ENCODE assay signal across 26 cellular contexts in the genomic region with DNA sequence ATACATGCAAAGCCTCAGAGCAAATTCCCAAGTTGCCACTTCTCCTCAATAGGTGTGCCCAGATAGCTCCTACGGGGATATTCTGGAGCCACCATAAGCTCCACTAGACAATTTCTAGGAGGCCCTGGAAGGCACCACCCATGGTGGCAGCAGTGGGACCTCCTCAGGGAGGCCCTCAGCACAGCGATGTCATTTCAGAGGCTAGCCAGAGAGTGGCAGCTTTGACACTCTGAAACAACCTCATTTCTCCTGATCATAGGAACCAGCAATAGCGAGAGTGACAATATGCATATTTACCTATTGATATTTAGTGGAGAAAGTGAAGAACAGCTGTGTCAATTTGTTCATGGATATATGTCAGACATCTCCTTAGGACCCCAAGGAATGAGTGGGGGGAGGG.
"Had no signal": no experiment of that assay in that cellular context is flagged by ENCODE, and none has a peak within 500 bp of the region (broad histone marks: within the 10 kb centered on the region; RNA-seq: fewer than 3 reads in every experiment).

No MANE protein-coding gene starts in this region.

- ATAC-seq: activated CD8-positive, alpha-beta T cell treated with anti-CD3 and anti-CD28 coated beads for 36 hours; activated naive CD4-positive, alpha-beta T cell treated with anti-CD3 and anti-CD28 coated beads, Interleukin-2, amount 50 U/mL, for 72 hours; body of pancreas; PC-3 had no signal

- DNase-seq: activated CD4-positive, alpha-beta T cell treated with anti-CD3 and anti-CD28 coated beads, Interleukin-2, amount 10 ng/mL, durations not matched to agents 24 days and 14 days; activated CD4-positive, alpha-beta T cell treated with anti-CD3 and anti-CD28 coated beads, Interleukin-2, amount 50 U/mL, for 4 hours; activated CD8-positive, alpha-beta T cell treated with anti-CD3 and anti-CD28 coated beads for 36 hours; activated gamma-delta T cell treated with Interleukin-2 at 50 U/mL for 16 hours; activated naive CD4-positive, alpha-beta T cell treated with anti-CD3 and anti-CD28 coated beads for 36 hours; activated T-cell treated with anti-CD3 and anti-CD28 coated beads, Interleukin-2, amount 50 U/mL, for 1 hour; adrenal gland; body of pancreas; cerebellar nuclear complex; MG63; NCI-H1092; NCI-H1436 treated with DMSO at 0.1 percent for 48 hours; NCI-H1694 treated with DMSO at 0.1 percent for 48 hours; NCI-H2029; NCI-H2107; NCI-H2171; NCI-H510A; NCI-H526; NCI-H748 treated with DMSO at 0.1 percent for 48 hours; NK-92 treated with Interleukin-12 subunit alpha and Interleukin-12 subunit beta, amount 100 ng/mL, for 24 hours; PC-3; Peyer's patch; RPMI8226; SHP77 treated with DMSO at 0.1 percent for 48 hours; SK-N-SH had no signal
